31 cellular contexts compared by ENCODE assay signal in the genomic region with DNA sequence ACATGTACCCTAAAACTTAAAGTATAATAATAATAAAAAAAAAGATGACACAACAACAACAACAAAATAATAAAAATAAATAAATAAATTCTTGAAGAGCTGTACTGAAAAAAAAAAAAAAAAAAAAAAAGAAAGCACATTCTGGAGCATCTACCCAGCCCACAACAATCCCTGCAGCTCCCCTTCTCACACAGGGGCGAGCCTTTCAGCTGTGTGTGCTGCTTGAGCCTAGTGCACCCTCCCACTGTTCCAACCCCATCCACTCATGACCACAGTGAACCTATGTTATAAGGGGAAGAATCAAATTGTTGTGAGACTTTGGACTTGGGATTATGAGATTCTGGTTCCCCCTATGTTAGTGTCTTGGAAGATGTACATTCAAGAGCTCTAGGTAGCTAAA.
"Had no signal": no experiment of that assay in that cellular context is flagged by ENCODE, and none has a peak within 500 bp of the region (broad histone marks: within the 10 kb centered on the region; RNA-seq: fewer than 3 reads in every experiment).

No MANE protein-coding gene starts in this region.

- H3K27me3 Mint-ChIP-seq: activated CD4-positive, alpha-beta T cell treated with anti-CD3 and anti-CD28 coated beads for 36 hours; activated CD4-positive, alpha-beta T cell treated with anti-CD3 and anti-CD28 coated beads, Interleukin-2, amount 10 ng/mL, durations not matched to agents 24 days and 14 days; T-helper 17 cell had no signal

- H3K4me3 ChIP-seq: ascending aorta, breast epithelium, cardiac muscle cell, colonic mucosa, gastrocnemius medialis had no signal

- H3K27ac ChIP-seq: ascending aorta, breast epithelium, cardiac muscle cell, colonic mucosa, gastrocnemius medialis, WERI-Rb-1 had no signal

- H3K9me3 Mint-ChIP-seq: activated CD4-positive, alpha-beta memory T cell treated with anti-CD3 and anti-CD28 coated beads for 36 hours; activated CD4-positive, alpha-beta T cell treated with anti-CD3 and anti-CD28 coated beads, Interleukin-2, amount 10 ng/mL, durations not matched to agents 24 days and 14 days; activated naive CD4-positive, alpha-beta T cell treated with anti-CD3 and anti-CD28 coated beads, Interleukin-2, amount 50 U/mL, for 72 hours; activated naive CD8-positive, alpha-beta T cell treated with anti-CD3 and anti-CD28 coated beads, Interleukin-2, amount 10 ng/mL, durations not matched to agents 7 days and 5 days; activated T-cell treated with anti-CD3 and anti-CD28 coated beads, Interleukin-2, amount 50 U/mL, for 24 hours; activated T-cell treated with anti-CD3 and anti-CD28 coated beads, Interleukin-2, amount 50 U/mL, for 72 hours; T-helper 2 cell treated with Interferon-gamma antibody and Interleukin-4, amounts not matched to agents 5 μg/mL and 100 μg/mL, for 36 hours had no signal

- H3K9me3 ChIP-seq: ascending aorta, breast epithelium, colonic mucosa, gastrocnemius medialis had no signal

- DNase-seq: activated CD4-positive, alpha-beta memory T cell treated with anti-CD3 and anti-CD28 coated beads for 36 hours; activated CD4-positive, alpha-beta T cell treated with anti-CD3 and anti-CD28 coated beads for 36 hours; activated CD4-positive, alpha-beta T cell treated with anti-CD3 and anti-CD28 coated beads, Interleukin-2, amount 10 ng/mL, durations not matched to agents 24 days and 14 days; activated CD4-positive, CD25-positive, alpha-beta regulatory T cell; activated CD4-positive, CD25-positive, alpha-beta regulatory T cell treated with anti-CD3 and anti-CD28 coated beads, Interleukin-2, amount 50 U/mL, for 72 hours; activated CD8-positive, alpha-beta memory T cell treated with anti-CD3 and anti-CD28 coated beads, Interleukin-2, amount 50 U/mL, for 48 hours; activated gamma-delta T cell; activated naive CD4-positive, alpha-beta T cell; activated naive CD4-positive, alpha-beta T cell treated with anti-CD3 and anti-CD28 coated beads, Interleukin-2, amount 10 ng/mL, durations not matched to agents 7 days and 5 days; activated naive CD8-positive, alpha-beta T cell treated with anti-CD3 and anti-CD28 coated beads, Interleukin-2, amount 10 ng/mL, durations not matched to agents 7 days and 5 days; activated T-cell treated with anti-CD3 and anti-CD28 coated beads for 4 hours; activated T-cell treated with anti-CD3 and anti-CD28 coated beads, Interleukin-2, amount 50 U/mL, for 24 hours; activated T-cell treated with anti-CD3 and anti-CD28 coated beads, Interleukin-2, amount 50 U/mL, for 72 hours; central memory CD4-positive, alpha-beta T cell; cerebellar nuclear complex; colonic mucosa; effector CD8-positive, alpha-beta T cell; foreskin fibroblast; gastrocnemius medialis; head of caudate nucleus; T-helper 1 cell; T-helper 17 cell; T1000; WERI-Rb-1 had no signal

- H3K36me3 Mint-ChIP-seq: activated CD4-positive, alpha-beta memory T cell treated with anti-CD3 and anti-CD28 coated beads for 36 hours; activated naive CD4-positive, alpha-beta T cell treated with anti-CD3 and anti-CD28 coated beads, Interleukin-2, amount 10 ng/mL, durations not matched to agents 7 days and 5 days; activated naive CD4-positive, alpha-beta T cell treated with anti-CD3 and anti-CD28 coated beads, Interleukin-2, amount 50 U/mL, for 72 hours; activated naive CD8-positive, alpha-beta T cell treated with anti-CD3 and anti-CD28 coated beads, Interleukin-2, amount 10 ng/mL, durations not matched to agents 7 days and 5 days; brain had no signal

- H3K36me3 ChIP-seq: ascending aorta, breast epithelium, cardiac muscle cell, colonic mucosa, gastrocnemius medialis, WERI-Rb-1 had no signal

- ATAC-seq: activated CD4-positive, alpha-beta T cell treated with anti-CD3 and anti-CD28 coated beads for 36 hours; activated naive CD4-positive, alpha-beta T cell treated with anti-CD3 and anti-CD28 coated beads, Interleukin-2, amount 50 U/mL, for 72 hours; activated T-cell treated with anti-CD3 and anti-CD28 coated beads, Interleukin-2, amount 50 U/mL, for 72 hours; esophagus mucosa; gastrocnemius medialis; T-helper 17 cell had no signal

- H3K27me3 ChIP-seq: ascending aorta, breast epithelium, cardiac muscle cell, colonic mucosa, gastrocnemius medialis had no signal

- H3K4me3 Mint-ChIP-seq: activated CD4-positive, alpha-beta memory T cell treated with anti-CD3 and anti-CD28 coated beads for 36 hours; activated CD4-positive, alpha-beta T cell treated with anti-CD3 and anti-CD28 coated beads for 36 hours; activated CD4-positive, alpha-beta T cell treated with anti-CD3 and anti-CD28 coated beads, Interleukin-2, amount 10 ng/mL, durations not matched to agents 24 days and 14 days; activated naive CD4-positive, alpha-beta T cell treated with anti-CD3 and anti-CD28 coated beads, Interleukin-2, amount 10 ng/mL, durations not matched to agents 7 days and 5 days; activated naive CD8-positive, alpha-beta T cell treated with anti-CD3 and anti-CD28 coated beads, Interleukin-2, amount 10 ng/mL, durations not matched to agents 7 days and 5 days; activated T-cell treated with anti-CD3 and anti-CD28 coated beads, Interleukin-2, amount 50 U/mL, for 24 hours; activated T-cell treated with anti-CD3 and anti-CD28 coated beads, Interleukin-2, amount 50 U/mL, for 72 hours; brain; T-helper 17 cell; T-helper 2 cell treated with Interferon-gamma antibody and Interleukin-4, amounts not matched to agents 5 μg/mL and 100 μg/mL, for 36 hours had no signal

- H3K27ac Mint-ChIP-seq: activated CD4-positive, alpha-beta memory T cell treated with anti-CD3 and anti-CD28 coated beads for 36 hours; activated CD4-positive, alpha-beta T cell treated with anti-CD3 and anti-CD28 coated beads for 36 hours; activated CD4-positive, alpha-beta T cell treated with anti-CD3 and anti-CD28 coated beads, Interleukin-2, amount 10 ng/mL, durations not matched to agents 24 days and 14 days; activated naive CD4-positive, alpha-beta T cell treated with anti-CD3 and anti-CD28 coated beads, Interleukin-2, amount 10 ng/mL, durations not matched to agents 7 days and 5 days; activated naive CD4-positive, alpha-beta T cell treated with anti-CD3 and anti-CD28 coated beads, Interleukin-2, amount 50 U/mL, for 72 hours; activated naive CD8-positive, alpha-beta T cell treated with anti-CD3 and anti-CD28 coated beads, Interleukin-2, amount 10 ng/mL, durations not matched to agents 7 days and 5 days; activated T-cell treated with anti-CD3 and anti-CD28 coated beads, Interleukin-2, amount 50 U/mL, for 24 hours; activated T-cell treated with anti-CD3 and anti-CD28 coated beads, Interleukin-2, amount 50 U/mL, for 72 hours; brain; T-helper 17 cell; T-helper 2 cell treated with Interferon-gamma antibody and Interleukin-4, amounts not matched to agents 5 μg/mL and 100 μg/mL, for 36 hours had no signal

- H3K4me1 Mint-ChIP-seq: activated CD4-positive, alpha-beta T cell treated with anti-CD3 and anti-CD28 coated beads for 36 hours; activated CD4-positive, alpha-beta T cell treated with anti-CD3 and anti-CD28 coated beads, Interleukin-2, amount 10 ng/mL, durations not matched to agents 24 days and 14 days; activated naive CD4-positive, alpha-beta T cell treated with anti-CD3 and anti-CD28 coated beads, Interleukin-2, amount 10 ng/mL, durations not matched to agents 7 days and 5 days; activated naive CD8-positive, alpha-beta T cell treated with anti-CD3 and anti-CD28 coated beads, Interleukin-2, amount 10 ng/mL, durations not matched to agents 7 days and 5 days; T-helper 17 cell had no signal

- H3K4me1 ChIP-seq: breast epithelium, colonic mucosa, gastrocnemius medialis had no signal
